Comparison of ENCODE assay signal across 9 cellular contexts in the genomic region with DNA sequence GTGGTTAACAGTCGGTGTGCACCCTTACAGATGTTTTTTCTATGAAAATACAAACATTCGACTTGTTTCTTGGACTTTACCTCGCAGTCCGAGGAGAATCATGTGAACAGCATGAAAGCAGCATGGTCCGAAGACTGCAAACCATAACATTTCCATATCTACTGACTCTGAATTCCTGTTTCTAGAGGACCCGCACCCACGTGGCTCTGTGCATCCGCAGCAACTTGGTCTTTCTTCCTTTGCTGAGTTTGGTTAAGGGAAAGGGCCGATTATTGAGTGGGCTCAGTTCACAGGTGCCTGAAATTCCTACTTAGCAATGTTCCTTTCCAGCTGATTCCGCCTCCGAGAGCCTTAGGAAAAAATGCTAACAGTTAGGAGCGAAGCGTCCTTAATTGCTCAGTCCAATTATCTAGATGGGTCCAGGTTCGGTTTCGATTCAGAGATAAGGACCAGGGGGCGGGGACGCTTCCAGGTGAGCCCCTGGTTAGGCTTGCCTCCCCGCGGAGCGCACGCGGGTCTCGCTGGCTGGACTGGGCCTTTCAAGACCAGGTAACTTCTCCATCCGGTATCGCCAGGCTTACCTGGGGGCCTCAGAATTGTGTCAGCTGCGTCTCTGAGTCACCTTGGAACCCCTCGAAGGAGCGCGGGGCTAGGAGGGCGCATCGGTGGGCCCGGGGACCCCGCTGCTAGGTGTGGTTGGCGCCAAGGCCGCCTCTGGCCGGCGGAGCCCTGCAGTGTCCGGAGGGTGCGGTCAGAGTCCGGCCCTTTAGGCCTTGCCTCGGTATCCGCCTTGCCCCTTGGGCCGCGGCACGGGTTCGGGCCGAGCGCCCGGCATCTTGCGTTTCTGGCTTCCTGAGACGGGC. TPM values are rescaled to one million over a fixed set of nuclear protein-coding genes. Genes with fewer than 3 reads are reported as not detected.
A peak's percentile ranks its signal among the peaks of the same experiment; 100 is the strongest.
DNase-seq lines count a peak whose midpoint lies in the region; ATAC-seq and TF ChIP-seq lines count a peak whose summit lies in the region.
"Had no signal": no experiment of that assay in that cellular context is flagged by ENCODE, and none has a peak within 500 bp of the region (broad histone marks: within the 10 kb centered on the region; RNA-seq: fewer than 3 reads in every experiment).

No MANE protein-coding gene starts in this region.

- ATAC-seq in activated CD8-positive, alpha-beta T cell treated with anti-CD3 and anti-CD28 coated beads, Interleukin-2, amount 10 ng/mL, durations not matched to agents 7 days and 5 days: no peak
- ATAC-seq in HG03378 (IDR thresholded peaks at IDR 0.05; ENCODE audit: unreplicated experiment): no peak

- peak overlapping the region; percentile 97 to 98 for H3K27ac ChIP-seq in right atrium auricular region
- H3K27ac ChIP-seq: SK-N-MC had no signal

- peaks cover 38% of the 10 kb centered on the region for H3K4me1 Mint-ChIP-seq in activated CD8-positive, alpha-beta T cell treated with anti-CD3 and anti-CD28 coated beads, Interleukin-2, amount 10 ng/mL, durations not matched to agents 7 days and 5 days (ENCODE audit: low read depth)

- H3K4me2 ChIP-seq in skeletal muscle satellite cell (ENCODE audit: low read length): peak overlapping the region; percentile 96

- peaks cover 11% of the 10 kb centered on the region for H3K27me3 Mint-ChIP-seq in activated CD8-positive, alpha-beta T cell treated with anti-CD3 and anti-CD28 coated beads, Interleukin-2, amount 10 ng/mL, durations not matched to agents 7 days and 5 days (ENCODE audit: low read depth)

- H3K9me3 Mint-ChIP-seq in activated CD8-positive, alpha-beta T cell treated with anti-CD3 and anti-CD28 coated beads, Interleukin-2, amount 10 ng/mL, durations not matched to agents 7 days and 5 days (ENCODE audit: insufficient read depth): no peaks in the 10 kb centered on the region

- H3K36me3 ChIP-seq in right atrium auricular region (no peaks in the 10 kb centered on the region), skeletal muscle satellite cell (ENCODE audit: insufficient read depth, low read length) (no peaks in the 10 kb centered on the region)

- H3K4me1 ChIP-seq in right atrium auricular region (peaks cover 0 to 35% of the 10 kb centered on the region in 2 donors), skeletal muscle satellite cell (ENCODE audit: control insufficient read depth, insufficient read depth, low read length) (peaks cover 13% of the 10 kb centered on the region)

- H3K27ac Mint-ChIP-seq in activated CD8-positive, alpha-beta T cell treated with anti-CD3 and anti-CD28 coated beads, Interleukin-2, amount 10 ng/mL, durations not matched to agents 7 days and 5 days: peak overlapping the region; percentile 86

- peak overlapping the region; percentile 92 for H3K9ac ChIP-seq in skeletal muscle satellite cell (ENCODE audit: low read depth, low read length)

- peak; percentile 56 for DNase-seq in GM12865 (ENCODE audit: low read depth)
- no peak for DNase-seq in activated CD8-positive, alpha-beta T cell treated with anti-CD3 and anti-CD28 coated beads, Interleukin-2, amount 10 ng/mL, durations not matched to agents 7 days and 5 days
- DNase-seq in right atrium auricular region (ENCODE audit: low spot score): no peak
- DNase-seq in activated CD8-positive, alpha-beta memory T cell treated with anti-CD3 and anti-CD28 coated beads, Interleukin-2, amount 50 U/mL, for 48 hours: no peak
- DNase-seq in T-helper 9 cell: no peak
- DNase-seq in activated CD4-positive, alpha-beta T cell treated with anti-CD3 and anti-CD28 coated beads, Interleukin-2, amount 50 U/mL, for 1 hour: no peak

- peak overlapping the region; percentile 86 for H3K4me3 ChIP-seq in GM12865 (ENCODE audit: low read depth, low read length)
- peak overlapping the region; percentile 92 to 95 for H3K4me3 ChIP-seq in right atrium auricular region
- H3K4me3 ChIP-seq in skeletal muscle satellite cell (ENCODE audit: low read length): peak overlapping the region; percentile 100

- H3K9me3 ChIP-seq in right atrium auricular region (no peaks in the 10 kb centered on the region), skeletal muscle satellite cell (replicated peaks; ENCODE audit: low read length) (no peaks in the 10 kb centered on the region)

- CTCF ChIA-PET in activated CD8-positive, alpha-beta T cell treated with anti-CD3 and anti-CD28 coated beads, Interleukin-2, amount 10 ng/mL, durations not matched to agents 7 days and 5 days (lab: Charles Lee): interaction anchor here (1.1 kb wide), 1 partner anchor 200 kb away, joined by 3 read pairs; no protein-coding TSS in a partner anchor

- H3K36me3 Mint-ChIP-seq in activated CD8-positive, alpha-beta T cell treated with anti-CD3 and anti-CD28 coated beads, Interleukin-2, amount 10 ng/mL, durations not matched to agents 7 days and 5 days (ENCODE audit: low read depth): peaks cover 19% of the 10 kb centered on the region

- H3K27me3 ChIP-seq in right atrium auricular region (no peaks in the 10 kb centered on the region), skeletal muscle satellite cell (ENCODE audit: control insufficient read depth, insufficient read depth, low read length) (no peaks in the 10 kb centered on the region)

- peak overlapping the region; percentile 77 for H3K4me3 Mint-ChIP-seq in activated CD8-positive, alpha-beta T cell treated with anti-CD3 and anti-CD28 coated beads, Interleukin-2, amount 10 ng/mL, durations not matched to agents 7 days and 5 days

- no peak for TF ChIP-seq CTCF in GM12865 (IDR thresholded peaks at IDR 0.05; ENCODE audit: insufficient read depth, low read depth, low read length, missing control alignments)
- no peak for TF ChIP-seq CTCF in right atrium auricular region (IDR thresholded peaks at IDR 0.05)

- POLR2A ChIA-PET in activated CD8-positive, alpha-beta T cell treated with anti-CD3 and anti-CD28 coated beads, Interleukin-2, amount 10 ng/mL, durations not matched to agents 7 days and 5 days (lab: Charles Lee): interaction anchor here (0.7 to 1.5 kb wide), 6 partner anchors 11 to 148 kb away, joined by 3 to 11 read pairs (median 4); no protein-coding TSS in a partner anchor

RNA-seq across cellular contexts. Expression of a gene that starts 1.1 kb away (rescaled TPM):
- total RNA-seq in activated CD8-positive, alpha-beta T cell treated with anti-CD3 and anti-CD28 coated beads, Interleukin-2, amount 10 ng/mL, durations not matched to agents 7 days and 5 days: 10 to 100 TPM; 41.2 to 44.3 TPM
- 10 to 100 TPM; 17.7 to 31.1 TPM for total RNA-seq in right atrium auricular region
- total RNA-seq in skeletal muscle satellite cell (2012; rRNA removed): 16.2 and 17.5 TPM in 2 replicates
